Comparison of ENCODE assay signal across 21 cellular contexts in the genomic region with DNA sequence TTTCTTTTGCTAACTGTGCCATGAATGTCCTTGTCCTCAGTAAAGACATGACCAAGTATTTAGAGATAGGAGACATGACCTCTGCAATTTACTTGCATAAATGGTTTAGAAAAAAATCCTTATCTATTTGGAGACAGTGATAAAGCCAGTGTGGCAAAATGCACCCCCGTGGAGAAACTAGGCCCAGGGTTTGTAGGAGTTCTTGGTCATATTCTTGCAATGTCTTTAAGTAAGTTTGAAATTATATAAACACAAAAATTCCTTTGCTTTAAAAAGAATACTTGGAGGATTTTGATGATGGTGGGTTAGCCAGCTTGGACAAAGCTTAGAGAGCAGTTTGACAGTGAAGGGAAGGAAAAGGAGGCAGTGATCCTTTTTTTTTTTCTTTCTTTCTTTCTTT.
DNase-seq lines count a peak whose midpoint lies in the region; ATAC-seq and TF ChIP-seq lines count a peak whose summit lies in the region.
"Had no signal": no experiment of that assay in that cellular context is flagged by ENCODE, and none has a peak within 500 bp of the region (broad histone marks: within the 10 kb centered on the region; RNA-seq: fewer than 3 reads in every experiment).

No MANE protein-coding gene starts in this region.

- H2AFZ ChIP-seq in IMR-90 (replicated peaks; ENCODE audit: low read length, poor library complexity) (peak overlapping the region; percentile 61), trophoblast cell (ENCODE audit: insufficient read depth, low read length, poor library complexity) (no peak overlapping the region)

- H3K79me2 ChIP-seq in trophoblast cell (ENCODE audit: control insufficient read depth, insufficient read depth, low read length, poor library complexity): peaks cover 12% of the 10 kb centered on the region

- CTCF ChIA-PET in CD8-positive, alpha-beta T cell (lab: Charles Lee): no interaction called here
- CTCF ChIA-PET in IMR-90 (lab: Yijun Ruan, JAX): no interaction called here
- CTCF ChIA-PET in activated CD4-positive, alpha-beta T cell treated with anti-CD3 and anti-CD28 coated beads for 36 hours (lab: Charles Lee): no interaction called here

- intact Hi-C loops in CD8-positive, alpha-beta T cell (cut with DNase I, micrococcal nuclease): loop anchor here in 1 of 2 experiments (10.0 kb wide), 1 partner anchor 111 kb away; no protein-coding TSS in a partner anchor
- intact Hi-C loops in IMR-90 (cut with micrococcal nuclease): no loop called here
- intact Hi-C loops in activated CD4-positive, alpha-beta T cell treated with anti-CD3 and anti-CD28 coated beads for 36 hours (cut with DNase I, micrococcal nuclease): no loop called here

- no peak overlapping the region for H3K27ac ChIP-seq in CD8-positive, alpha-beta T cell (ENCODE audit: low read depth, low read length)
- H3K27ac ChIP-seq in IMR-90 (ENCODE audit: insufficient read depth, low read length): peak overlapping the region; percentile 97
- peak overlapping the region; percentile 13 for H3K27ac ChIP-seq in trophoblast cell (ENCODE audit: low read depth, low read length)
- H3K27ac ChIP-seq: epithelial cell of prostate had no signal

- H3K9ac ChIP-seq in IMR-90 (ENCODE audit: low read depth, low read length): peak overlapping the region; percentile 64
- H3K9ac ChIP-seq in trophoblast cell (ENCODE audit: low read length): no peak overlapping the region

- H3K9me3 ChIP-seq in CD8-positive, alpha-beta T cell (ENCODE audit: low read length): no peaks in the 10 kb centered on the region
- no peaks in the 10 kb centered on the region for H3K9me3 ChIP-seq in IMR-90 (ENCODE audit: control insufficient read depth, insufficient read depth, low read length)
- no peaks in the 10 kb centered on the region for H3K9me3 ChIP-seq in trophoblast cell (ENCODE audit: insufficient read depth, low read depth, low read length)
- H3K9me3 ChIP-seq: prostate gland, upper lobe of right lung had no signal

- no peak for DNase-seq in CD8-positive, alpha-beta T cell
- DNase-seq in IMR-90 (peak; percentile 70), fibroblast of the aortic adventitia (ENCODE audit: low read depth) (peak; percentile 28), trophoblast cell (no peak), GM19240 (ENCODE audit: insufficient read length, low spot score) (no peak)
- DNase-seq in activated CD4-positive, alpha-beta T cell treated with anti-CD3 and anti-CD28 coated beads for 36 hours: no peak
- DNase-seq in activated effector memory CD4-positive, alpha-beta T cell treated with anti-CD3 and anti-CD28 coated beads, Interleukin-2, amount 50 U/mL, for 16 hours: no peak
- DNase-seq: activated CD4-positive, alpha-beta T cell treated with anti-CD3 and anti-CD28 coated beads, Interleukin-2, amount 10 ng/mL, durations not matched to agents 7 days and 5 days; activated CD8-positive, alpha-beta memory T cell treated with anti-CD3 and anti-CD28 coated beads, Interleukin-2, amount 50 U/mL, for 4 hours; caudate nucleus; kidney; NCI-H748 treated with DMSO at 0.1 percent for 48 hours; SHP77; stimulated activated CD4-positive, alpha-beta T cell treated with anti-CD3 and anti-CD28 coated beads, Interleukin-2, amount 100 ng/mL, for 48 hours; stimulated activated naive CD8-positive, alpha-beta T cell treated with anti-CD3 and anti-CD28 coated beads, Interleukin-15, amount 100 ng/mL, for 72 hours; T-helper 1 cell; upper lobe of right lung had no signal

- H2BK5ac ChIP-seq in IMR-90 (ENCODE audit: low read depth, low read length, poor library complexity, severe bottlenecking): peak overlapping the region; percentile 95
- peak overlapping the region; percentile 79 for H2BK5ac ChIP-seq in trophoblast cell (ENCODE audit: low read depth, low read length, poor library complexity)

- H3K36me3 ChIP-seq in CD8-positive, alpha-beta T cell (ENCODE audit: insufficient read depth, low read length): no peaks in the 10 kb centered on the region
- H3K36me3 ChIP-seq in IMR-90 (ENCODE audit: control insufficient read depth, insufficient read depth, low read length) (no peaks in the 10 kb centered on the region), trophoblast cell (ENCODE audit: control insufficient read depth in 1 of 2, insufficient read depth in 2 of 2, low read length in 2 of 2) (no peaks in the 10 kb centered on the region)
- H3K36me3 ChIP-seq: prostate gland, upper lobe of right lung had no signal

- no peaks in the 10 kb centered on the region for H3K9me3 Mint-ChIP-seq in CD8-positive, alpha-beta T cell
- no peaks in the 10 kb centered on the region for H3K9me3 Mint-ChIP-seq in activated CD4-positive, alpha-beta T cell treated with anti-CD3 and anti-CD28 coated beads for 36 hours (ENCODE audit: low read depth)
- H3K9me3 Mint-ChIP-seq: activated CD4-positive, alpha-beta T cell treated with anti-CD3 and anti-CD28 coated beads, Interleukin-2, amount 10 ng/mL, durations not matched to agents 7 days and 5 days; memory B cell; stimulated activated naive CD8-positive, alpha-beta T cell treated with anti-CD3 and anti-CD28 coated beads, Interleukin-15, amount 100 ng/mL, for 72 hours had no signal

- POLR2A ChIA-PET in CD8-positive, alpha-beta T cell (lab: Charles Lee): interaction anchor here (0.7 kb wide), 1 partner anchor 126 kb away, joined by 4 read pairs; no protein-coding TSS in a partner anchor
- POLR2A ChIA-PET in IMR-90 (lab: Charles Lee; ENCODE audit: unreplicated experiment): no interaction called here
- POLR2A ChIA-PET in activated CD4-positive, alpha-beta T cell treated with anti-CD3 and anti-CD28 coated beads for 36 hours (lab: Charles Lee): no interaction called here

- peak overlapping the region; percentile 57; the same call in 1 of the 2 replicates for H3K56ac ChIP-seq in IMR-90 (ENCODE audit: extremely low read depth, insufficient read depth, low read length)

- peak overlapping the region; percentile 96 for H2BK20ac ChIP-seq in IMR-90 (ENCODE audit: low read depth, low read length)

- peaks cover 6% of the 10 kb centered on the region for H3K4me1 ChIP-seq in CD8-positive, alpha-beta T cell (ENCODE audit: insufficient read depth, low read length)
- peaks cover 59% of the 10 kb centered on the region for H3K4me1 ChIP-seq in IMR-90 (ENCODE audit: control insufficient read depth, insufficient read depth, low read length)
- peaks cover 53 to 60% of the 10 kb centered on the region in 2 experiments for H3K4me1 ChIP-seq in trophoblast cell (ENCODE audit: control insufficient read depth in 1 of 2, insufficient read depth in 2 of 2, low read length in 2 of 2)
- H3K4me1 ChIP-seq: prostate gland had no signal

- peak overlapping the region; percentile 13 for H2AK9ac ChIP-seq in IMR-90 (replicated peaks; ENCODE audit: low read depth, low read length, poor library complexity)

- ATAC-seq in CD8-positive, alpha-beta T cell: no peak
- peak; percentile 35 for ATAC-seq in IMR-90 (ENCODE audit: low read depth)
- no peak for ATAC-seq in activated CD4-positive, alpha-beta T cell treated with anti-CD3 and anti-CD28 coated beads for 36 hours
- ATAC-seq in GM18519 (IDR thresholded peaks at IDR 0.05; ENCODE audit: low FRiP score, unreplicated experiment): no peak
- ATAC-seq: stimulated activated naive CD8-positive, alpha-beta T cell treated with anti-CD3 and anti-CD28 coated beads, Interleukin-15, amount 100 ng/mL, for 72 hours; upper lobe of right lung had no signal

- H2AK5ac ChIP-seq in IMR-90 (ENCODE audit: low read depth, low read length) (peak overlapping the region; percentile 97), trophoblast cell (ENCODE audit: low read length) (no peak overlapping the region)

- peaks cover 12% of the 10 kb centered on the region for H3K27me3 ChIP-seq in CD8-positive, alpha-beta T cell (ENCODE audit: insufficient read depth, low read length)
- H3K27me3 ChIP-seq in IMR-90 (ENCODE audit: control insufficient read depth, insufficient read depth, low read length) (no peaks in the 10 kb centered on the region), trophoblast cell (ENCODE audit: insufficient read depth, low read length) (no peaks in the 10 kb centered on the region)
- H3K27me3 ChIP-seq: upper lobe of right lung had no signal

- peak overlapping the region; percentile 62 for H3K4me3 Mint-ChIP-seq in CD8-positive, alpha-beta T cell
- H3K4me3 Mint-ChIP-seq in activated CD4-positive, alpha-beta T cell treated with anti-CD3 and anti-CD28 coated beads for 36 hours: no peak overlapping the region
- H3K4me3 Mint-ChIP-seq: activated CD4-positive, alpha-beta T cell treated with anti-CD3 and anti-CD28 coated beads, Interleukin-2, amount 10 ng/mL, durations not matched to agents 7 days and 5 days; memory B cell had no signal

- H3K36me3 Mint-ChIP-seq in CD8-positive, alpha-beta T cell: no peaks in the 10 kb centered on the region
- H3K36me3 Mint-ChIP-seq in activated CD4-positive, alpha-beta T cell treated with anti-CD3 and anti-CD28 coated beads for 36 hours (ENCODE audit: low read depth): no peaks in the 10 kb centered on the region
- H3K36me3 Mint-ChIP-seq: memory B cell had no signal

- no peak for TF ChIP-seq CTCF in CD8-positive, alpha-beta T cell (IDR thresholded peaks at IDR 0.05)
- TF ChIP-seq CTCF in IMR-90 (conservative IDR thresholded peaks at IDR 0.05; ENCODE audit: low read depth, low read length) (no peak), fibroblast of the aortic adventitia (IDR thresholded peaks at IDR 0.05; ENCODE audit: insufficient read depth, low read length) (no peak)

- peak overlapping the region; percentile 97 to 100 for H4K8ac ChIP-seq in IMR-90 (ENCODE audit: low read depth in 2 of 2, low read length in 2 of 2)
- H4K8ac ChIP-seq in trophoblast cell (ENCODE audit: low read depth, low read length): no peak overlapping the region

- H2BK120ac ChIP-seq in IMR-90 (ENCODE audit: low read depth, low read length) (peak overlapping the region; percentile 99), trophoblast cell (ENCODE audit: insufficient read depth, low read length, poor library complexity) (peak overlapping the region; percentile 97)

- H2BK15ac ChIP-seq in IMR-90 (ENCODE audit: low read depth, low read length): peak overlapping the region; percentile 94

- WGBS in IMR-90 (ENCODE audit: extremely low coverage in 2 of 2, insufficient read length in 1 of 2), 2 experiments: no CpG with 5 or more reads among the region's 1 CpG
- WGBS in trophoblast cell (ENCODE audit: extremely low coverage, insufficient coverage, insufficient read length): no CpG with 5 or more reads among the region's 1 CpG

- no peak overlapping the region for H3K27ac Mint-ChIP-seq in CD8-positive, alpha-beta T cell
- no peak overlapping the region for H3K27ac Mint-ChIP-seq in activated CD4-positive, alpha-beta T cell treated with anti-CD3 and anti-CD28 coated beads for 36 hours
- H3K27ac Mint-ChIP-seq: activated CD4-positive, alpha-beta T cell treated with anti-CD3 and anti-CD28 coated beads, Interleukin-2, amount 10 ng/mL, durations not matched to agents 7 days and 5 days; memory B cell had no signal

- H4K20me1 ChIP-seq in IMR-90 (ENCODE audit: insufficient read depth, low read length): no peaks in the 10 kb centered on the region

- H3K4me3 ChIP-seq in CD8-positive, alpha-beta T cell (ENCODE audit: low read depth, low read length): no peak overlapping the region
- H3K4me3 ChIP-seq in IMR-90 (ENCODE audit: insufficient read depth, low read depth, low read length) (no peak overlapping the region), fibroblast of the aortic adventitia (ENCODE audit: low read depth, low read length) (no peak overlapping the region), trophoblast cell (ENCODE audit: low read depth, low read length) (no peak overlapping the region)
- H3K4me3 ChIP-seq: prostate gland had no signal

- dilution Hi-C loops in IMR-90 (cut with HindIII; ENCODE audit: low sequenced_read_pairs, unreplicated experiment): no loop called here

- in situ Hi-C loops in IMR-90 (cut with MboI; ENCODE audit: low sequenced_read_pairs): loop anchor here (10.0 kb wide), 1 partner anchor 181 kb away; no protein-coding TSS in a partner anchor

- H3K4me2 ChIP-seq in IMR-90 (ENCODE audit: low read depth, low read length) (peak overlapping the region; percentile 1; the same call in 1 of the 2 replicates), trophoblast cell (ENCODE audit: low read length) (no peak overlapping the region)

- no peak for TF ChIP-seq POLR2A in IMR-90 (IDR thresholded peaks at IDR 0.05; ENCODE audit: low read depth, low read length)

- peak overlapping the region; percentile 99 for H3K18ac ChIP-seq in IMR-90 (ENCODE audit: low read depth, low read length)
- no peak overlapping the region for H3K18ac ChIP-seq in trophoblast cell (ENCODE audit: low read length)

- H3K9me1 ChIP-seq in IMR-90 (ENCODE audit: insufficient read depth, low read length): peaks cover 44% of the 10 kb centered on the region

- TF ChIP-seq RAD21 in IMR-90 (IDR thresholded peaks at IDR 0.05; ENCODE audit: low read length): no peak

- H4K5ac ChIP-seq in IMR-90 (ENCODE audit: low read depth, low read length): peak overlapping the region; percentile 99

- no TSS peak for BruUV-seq in IMR-90 (replicated peaks; lab: Mats Ljungman, UMichigan)

- H3K23ac ChIP-seq in IMR-90 (ENCODE audit: low read depth, low read length) (peak overlapping the region; percentile 79; the same call in 1 of the 2 replicates), trophoblast cell (ENCODE audit: low read length) (no peak overlapping the region)

- H3K27me3 Mint-ChIP-seq in CD8-positive, alpha-beta T cell (ENCODE audit: low read depth): peaks cover 59% of the 10 kb centered on the region
- peaks cover 39% of the 10 kb centered on the region for H3K27me3 Mint-ChIP-seq in activated CD4-positive, alpha-beta T cell treated with anti-CD3 and anti-CD28 coated beads for 36 hours

- peak overlapping the region; percentile 93 for H2BK12ac ChIP-seq in trophoblast cell (ENCODE audit: low read length)

- H3K4me1 Mint-ChIP-seq in CD8-positive, alpha-beta T cell (ENCODE audit: low read depth): peaks cover 16% of the 10 kb centered on the region
- H3K4me1 Mint-ChIP-seq in activated CD4-positive, alpha-beta T cell treated with anti-CD3 and anti-CD28 coated beads for 36 hours: peaks cover 22% of the 10 kb centered on the region

- H3K79me1 ChIP-seq in IMR-90 (ENCODE audit: low read depth in 1 of 2, low read length in 2 of 2) (peaks cover 3 to 4% of the 10 kb centered on the region in 2 experiments; a peak in 2 of 4 replicates), trophoblast cell (ENCODE audit: low read length) (peaks cover 60% of the 10 kb centered on the region)

- no peak overlapping the region for H4K12ac ChIP-seq in trophoblast cell (ENCODE audit: low read depth, low read length)

- H3K4ac ChIP-seq in IMR-90 (ENCODE audit: low read depth, low read length): peak overlapping the region; percentile 98
- H3K4ac ChIP-seq in trophoblast cell (ENCODE audit: low read depth, low read length): peak overlapping the region; percentile 71

- H3K14ac ChIP-seq in IMR-90 (replicated peaks; ENCODE audit: low read depth, low read length) (peak overlapping the region; percentile 80), trophoblast cell (ENCODE audit: low read length) (no peak overlapping the region)

- peak overlapping the region; percentile 99 for H4K91ac ChIP-seq in IMR-90 (ENCODE audit: insufficient read depth, low read depth, low read length)
- peak overlapping the region; percentile 91 for H4K91ac ChIP-seq in trophoblast cell (ENCODE audit: low read depth, low read length)

Comparison
In these comparisons a context has a peak if more than half of its experiments do, and no peak if none do; other contexts are left out.
1. DNase-seq: peak in IMR-90 (single experiment) and fibroblast of the aortic adventitia (single experiment); none in CD8-positive, alpha-beta T cell (0 of 7), trophoblast cell (0 of 2), activated CD4-positive, alpha-beta T cell treated with anti-CD3 and anti-CD28 coated beads for 36 hours (single experiment), GM19240 (single experiment) and activated effector memory CD4-positive, alpha-beta T cell treated with anti-CD3 and anti-CD28 coated beads, Interleukin-2, amount 50 U/mL, for 16 hours (single experiment).